11 cellular contexts compared by ENCODE assay signal in the genomic region with DNA sequence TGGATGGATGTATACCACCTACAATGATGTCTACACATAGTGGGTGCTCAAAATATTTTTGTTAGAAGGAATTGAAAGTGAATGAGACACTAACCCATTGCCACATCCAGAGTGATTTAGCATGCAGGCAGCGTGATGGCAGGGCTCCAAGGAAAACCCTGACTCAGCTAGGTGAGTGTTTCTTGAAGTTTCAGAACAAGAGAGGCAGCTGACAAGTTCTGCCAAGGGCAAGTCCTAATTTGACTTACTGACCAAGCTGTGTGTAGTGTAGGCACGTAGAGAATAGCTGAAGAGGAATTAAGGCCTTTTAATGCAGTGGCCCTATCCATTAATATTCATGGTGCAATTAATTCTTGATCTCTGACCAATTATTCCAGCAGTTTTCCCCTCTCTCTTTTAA.
DNase-seq lines count a peak whose midpoint lies in the region; ATAC-seq, FAIRE-seq and TF ChIP-seq lines count a peak whose summit lies in the region.
"Had no signal": no experiment of that assay in that cellular context is flagged by ENCODE, and none has a peak within 500 bp of the region (broad histone marks: within the 10 kb centered on the region; RNA-seq: fewer than 3 reads in every experiment).

No MANE protein-coding gene starts in this region.

- no peak overlapping the region for H3K4me3 ChIP-seq in esophagus squamous epithelium
- H3K4me3 ChIP-seq: left ventricle myocardium inferior, SJSA1 had no signal

- TF ChIP-seq POLR2A in esophagus squamous epithelium (IDR thresholded peaks at IDR 0.05), result no peak

- no peaks in the 10 kb centered on the region for H3K36me3 ChIP-seq in esophagus squamous epithelium
- H3K36me3 ChIP-seq: left ventricle myocardium inferior, SJSA1 had no signal

- TF ChIP-seq CTCF in esophagus squamous epithelium (IDR thresholded peaks at IDR 0.05) (no peak), D721Med (IDR thresholded peaks at IDR 0.05; ENCODE audit: insufficient read depth, missing control alignments) (no peak)

- FAIRE-seq in D721Med (lab: Jason Lieb, UNC), result no peak

- DNase-seq in G401 (ENCODE audit: low spot score) (peak; percentile 27), HT1080 (ENCODE audit: low read depth) (peak; percentile 71), esophagus squamous epithelium (lab: John Stamatoyannopoulos, UW) (no peak), retina (no peak), D721Med (ENCODE audit: insufficient read length, low spot score) (no peak)
- DNase-seq: left ventricle myocardium inferior, NCI-H187 had no signal

- ATAC-seq in GM21390 (IDR thresholded peaks at IDR 0.05; ENCODE audit: unreplicated experiment) (peak; percentile 52), GM21526 (IDR thresholded peaks at IDR 0.05; ENCODE audit: low FRiP score, unreplicated experiment) (no peak), GM19023 (IDR thresholded peaks at IDR 0.05; ENCODE audit: unreplicated experiment) (no peak)

- H3K27me3 ChIP-seq in esophagus squamous epithelium, result no peaks in the 10 kb centered on the region
- H3K27me3 ChIP-seq: SJSA1 had no signal

- in situ Hi-C loops in G401 (cut with HindIII; ENCODE audit: low sequenced_read_pairs), result no loop called here

- 28 to 32% methylated on average over 2 of the region's 2 CpGs for WGBS in esophagus squamous epithelium, 2 donors

- peaks cover 5 to 34% (median 17%) of the 10 kb centered on the region in 3 donors for H3K4me1 ChIP-seq in esophagus squamous epithelium
- H3K4me1 ChIP-seq: left ventricle myocardium inferior, SJSA1 had no signal

- intact Hi-C loops in esophagus squamous epithelium (cut with DNase I), result no loop called here

- peak overlapping the region; percentile 22 to 67 (median 58) for H3K27ac ChIP-seq in esophagus squamous epithelium
- H3K27ac ChIP-seq: left ventricle myocardium inferior, SJSA1 had no signal

- H3K9me3 ChIP-seq in esophagus squamous epithelium, result no peaks in the 10 kb centered on the region
- H3K9me3 ChIP-seq: left ventricle myocardium inferior had no signal

Comparison
In these comparisons a context has a peak if more than half of its experiments do, and no peak if none do; other contexts are left out.
1. DNase-seq: peak in G401 (single experiment) and HT1080 (single experiment); none in esophagus squamous epithelium (single experiment), retina (single experiment) and D721Med (single experiment).